Comparison of ENCODE assay signal across 7 cellular contexts in the genomic region with DNA sequence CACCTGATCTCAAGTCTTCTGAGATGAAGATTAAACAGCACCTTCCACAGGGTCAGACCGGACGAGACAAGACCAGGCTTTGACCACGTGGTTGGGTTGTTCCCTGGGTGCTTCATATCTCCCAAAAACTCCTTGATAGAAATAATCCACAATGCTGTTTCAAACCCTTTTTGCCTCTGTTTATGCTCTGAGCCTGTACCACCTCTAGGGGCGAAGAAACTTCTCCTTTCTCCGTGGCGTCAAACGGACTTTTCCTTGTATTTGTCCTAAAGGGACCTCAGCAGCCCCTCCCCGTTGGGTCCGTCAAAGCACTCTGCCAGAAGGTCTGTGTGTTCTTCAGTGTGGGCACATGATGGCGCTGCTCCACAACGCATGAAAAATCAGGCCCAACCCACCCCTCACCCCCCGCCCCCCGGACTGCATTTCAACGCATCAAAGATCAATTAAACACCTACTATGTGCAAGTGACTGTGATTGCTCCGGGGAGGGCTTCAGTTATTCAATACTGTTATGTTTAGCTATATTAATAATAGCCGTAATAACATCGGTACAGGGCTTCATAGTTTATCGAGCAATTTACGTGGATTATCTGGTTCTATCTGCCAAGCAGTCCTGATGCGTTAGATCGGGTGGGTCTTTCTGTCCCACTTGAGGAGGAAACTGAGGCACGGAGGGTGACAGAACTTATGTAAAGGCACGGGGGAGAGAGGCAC. TPM values are rescaled to one million over a fixed set of nuclear protein-coding genes. Genes with fewer than 3 reads are reported as not detected.
A peak's percentile ranks its signal among the peaks of the same experiment; 100 is the strongest.
DNase-seq lines count a peak whose midpoint lies in the region; ATAC-seq and TF ChIP-seq lines count a peak whose summit lies in the region.

No MANE protein-coding gene starts in this region.

- peak overlapping the region; percentile 15; the same call in 1 of the 2 replicates for H3K9ac ChIP-seq in ES-I3 (ENCODE audit: low read depth, low read length)
- H3K9ac ChIP-seq in SK-N-SH: no peak overlapping the region

- H4K20me1 ChIP-seq in SK-N-SH (ENCODE audit: insufficient read depth): no peaks in the 10 kb centered on the region

- DNase-seq in Kasumi-1 (lab: John Stamatoyannopoulos, UW): peak; percentile 72 to 87
- peak; percentile 86 for DNase-seq in SK-N-SH
- DNase-seq in dermis blood vessel endothelial cell: peak; percentile 76
- DNase-seq in medulla oblongata (ENCODE audit: extremely low spot score): peak; percentile 50

- H3K36me3 ChIP-seq in ES-I3 (ENCODE audit: insufficient read depth, low read length) (no peaks in the 10 kb centered on the region), SK-N-SH (replicated peaks in 1 of 2; ENCODE audit: control insufficient read depth in 1 of 2, insufficient read depth in 2 of 2, low read length in 1 of 2) (no peaks in the 10 kb centered on the region)

- POLR2A ChIA-PET in SK-N-SH (lab: Yijun Ruan, JAX): no interaction called here

- no peaks in the 10 kb centered on the region for H3K9me3 ChIP-seq in ES-I3 (ENCODE audit: control insufficient read depth, insufficient read depth, low read length)
- no peaks in the 10 kb centered on the region for H3K9me3 ChIP-seq in SK-N-SH

- H3K27me3 ChIP-seq in SK-N-SH (ENCODE audit: insufficient read depth): peaks cover 9% of the 10 kb centered on the region

- ATAC-seq in GM19023 (IDR thresholded peaks at IDR 0.05; ENCODE audit: unreplicated experiment) (no peak), GM21423 (IDR thresholded peaks at IDR 0.05; ENCODE audit: unreplicated experiment) (no peak)

- peak overlapping the region; percentile 36; the same call in 1 of the 2 replicates for H2AFZ ChIP-seq in SK-N-SH (ENCODE audit: low read depth)

- no peak overlapping the region for H3K4me3 ChIP-seq in SK-N-SH (ENCODE audit: low read depth in 2 of 2, low read length in 1 of 2)

- peak; percentile 84 for TF ChIP-seq RAD21 in SK-N-SH (IDR thresholded peaks at IDR 0.05; ENCODE audit: low read length)

- no peak overlapping the region for H3K4me2 ChIP-seq in SK-N-SH

- TF ChIP-seq CTCF in SK-N-SH (IDR thresholded peaks at IDR 0.05): peak; percentile 65

- H3K4me1 ChIP-seq in ES-I3 (ENCODE audit: insufficient read depth, low read length) (peaks cover 20% of the 10 kb centered on the region; the same call in 1 of the 2 replicates), SK-N-SH (ENCODE audit: control insufficient read depth in 1 of 2, insufficient read depth in 2 of 2, low read depth in 1 of 2, low read length in 1 of 2) (peaks cover 2% of the 10 kb centered on the region in 2 experiments; a peak in 1 of 4 replicates)

- no peaks in the 10 kb centered on the region for H3K9me2 ChIP-seq in SK-N-SH

- TF ChIP-seq EP300 in SK-N-SH (IDR thresholded peaks at IDR 0.05; ENCODE audit: borderline replicate concordance in 1 of 2, low read depth in 1 of 2, low read length in 1 of 2): no peak

- H3F3A ChIP-seq in SK-N-SH (replicated peaks; ENCODE audit: insufficient read depth): peaks cover 28% of the 10 kb centered on the region

- no peaks in the 10 kb centered on the region for H3K79me2 ChIP-seq in SK-N-SH (ENCODE audit: insufficient read depth)

- H3K27ac ChIP-seq in SK-N-SH (ENCODE audit: low read depth in 2 of 2, low read length in 1 of 2): no peak overlapping the region

- WGBS in SK-N-SH (ENCODE audit: low lambda C conversion rate): 22% methylated on average over 23 of the region's 23 CpGs

- CTCF ChIA-PET in SK-N-SH (lab: Yijun Ruan, JAX): interaction anchor here (0.6 to 4.4 kb wide), 37 partner anchors 8 to 454 kb away, joined by 3 to 61 read pairs (median 4); partner anchors contain the start of genes IFT27 and NCF4

TF ChIP-seq in SK-N-SH, 30 proteins besides CTCF, POLR2A, EP300 and RAD21 (continues in another document):
- TF ChIP-seq PBX3 (IDR thresholded peaks at IDR 0.05) (no peak), TEAD4 (IDR thresholded peaks at IDR 0.05; ENCODE audit: borderline replicate concordance, insufficient read depth) (no peak), TCF12 (IDR thresholded peaks at IDR 0.05) (no peak), REST (IDR thresholded peaks at IDR 0.05; ENCODE audit: low read depth, low read length) (no peak), IRF3 (IDR thresholded peaks at IDR 0.05; ENCODE audit: low read depth, low read length) (no peak), POLR2AphosphoS5 (IDR thresholded peaks at IDR 0.05; ENCODE audit: low read depth, low read length) (no peak), SMC3 (IDR thresholded peaks at IDR 0.05; ENCODE audit: low read depth, low read length) (peak; percentile 51), MXI1 (IDR thresholded peaks at IDR 0.05; ENCODE audit: low read depth, low read length) (peak; percentile 29; the same call in 1 of the 2 replicates), MAX (IDR thresholded peaks at IDR 0.05; ENCODE audit: low read depth) (no peak)
- TF ChIP-seq, protein P1, sequence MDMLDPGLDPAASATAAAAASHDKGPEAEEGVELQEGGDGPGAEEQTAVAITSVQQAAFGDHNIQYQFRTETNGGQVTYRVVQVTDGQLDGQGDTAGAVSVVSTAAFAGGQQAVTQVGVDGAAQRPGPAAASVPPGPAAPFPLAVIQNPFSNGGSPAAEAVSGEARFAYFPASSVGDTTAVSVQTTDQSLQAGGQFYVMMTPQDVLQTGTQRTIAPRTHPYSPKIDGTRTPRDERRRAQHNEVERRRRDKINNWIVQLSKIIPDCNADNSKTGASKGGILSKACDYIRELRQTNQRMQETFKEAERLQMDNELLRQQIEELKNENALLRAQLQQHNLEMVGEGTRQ (IDR thresholded peaks at IDR 0.05; ENCODE audit: borderline replicate concordance, low read depth, low read length): no peak

RNA-seq across cellular contexts. Expression of gene EIF3D, which starts 17.3 kb away (rescaled TPM):
- 423 and 498 TPM in 2 replicates for polyA plus RNA-seq in SK-N-SH (2012; rRNA removed)
- 300 and 379 TPM in 2 replicates for polyA plus RNA-seq in SK-N-SH (2012; cell fraction: cytosol; rRNA removed)
- polyA plus RNA-seq in SK-N-SH (2012; cell fraction: nucleus; rRNA removed): 400 and 411 TPM in 2 replicates
- total RNA-seq in dermis blood vessel endothelial cell: 462 and 522 TPM in 2 replicates

RNA-seq across cellular contexts. Expression of gene FOXRED2, which starts 39.4 kb away (rescaled TPM):
- 4.3 and 7.9 TPM in 2 replicates for polyA plus RNA-seq in SK-N-SH (2012; rRNA removed)
- polyA plus RNA-seq in SK-N-SH (2012; cell fraction: cytosol; rRNA removed): 4.6 and 6.9 TPM in 2 replicates
- polyA plus RNA-seq in SK-N-SH (2012; cell fraction: nucleus; rRNA removed): 6.2 and 6.6 TPM in 2 replicates
- 8.7 and 11.5 TPM in 2 replicates for total RNA-seq in dermis blood vessel endothelial cell
